Comparison of ENCODE assay signal across 1 cellular context in the genomic region with DNA sequence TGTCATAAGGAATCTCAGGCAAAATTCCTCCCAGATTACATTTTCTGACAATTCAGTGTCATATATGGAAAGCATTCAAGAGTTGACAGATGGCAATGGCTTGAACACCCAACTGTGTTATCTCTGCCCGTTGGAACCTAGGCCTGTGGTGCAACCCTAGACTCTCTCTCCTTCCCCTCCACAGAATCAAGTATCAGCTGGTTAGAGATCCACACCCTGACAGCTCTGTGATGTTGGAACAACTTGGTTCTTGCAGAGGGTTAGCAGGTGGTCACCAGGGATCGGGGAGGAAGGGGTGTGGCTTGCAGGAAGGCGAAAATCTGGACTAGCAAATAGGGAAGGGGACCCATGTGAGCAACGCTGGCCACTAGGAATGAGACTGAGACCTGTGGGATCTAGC.
TF ChIP-seq lines count a peak whose summit lies in the region.

No MANE protein-coding gene starts in this region.

TF ChIP-seq in GM23338, 12 proteins besides CTCF, POLR2A, EP300 and RAD21 (continued from another document):
- TF ChIP-seq, protein P1, sequence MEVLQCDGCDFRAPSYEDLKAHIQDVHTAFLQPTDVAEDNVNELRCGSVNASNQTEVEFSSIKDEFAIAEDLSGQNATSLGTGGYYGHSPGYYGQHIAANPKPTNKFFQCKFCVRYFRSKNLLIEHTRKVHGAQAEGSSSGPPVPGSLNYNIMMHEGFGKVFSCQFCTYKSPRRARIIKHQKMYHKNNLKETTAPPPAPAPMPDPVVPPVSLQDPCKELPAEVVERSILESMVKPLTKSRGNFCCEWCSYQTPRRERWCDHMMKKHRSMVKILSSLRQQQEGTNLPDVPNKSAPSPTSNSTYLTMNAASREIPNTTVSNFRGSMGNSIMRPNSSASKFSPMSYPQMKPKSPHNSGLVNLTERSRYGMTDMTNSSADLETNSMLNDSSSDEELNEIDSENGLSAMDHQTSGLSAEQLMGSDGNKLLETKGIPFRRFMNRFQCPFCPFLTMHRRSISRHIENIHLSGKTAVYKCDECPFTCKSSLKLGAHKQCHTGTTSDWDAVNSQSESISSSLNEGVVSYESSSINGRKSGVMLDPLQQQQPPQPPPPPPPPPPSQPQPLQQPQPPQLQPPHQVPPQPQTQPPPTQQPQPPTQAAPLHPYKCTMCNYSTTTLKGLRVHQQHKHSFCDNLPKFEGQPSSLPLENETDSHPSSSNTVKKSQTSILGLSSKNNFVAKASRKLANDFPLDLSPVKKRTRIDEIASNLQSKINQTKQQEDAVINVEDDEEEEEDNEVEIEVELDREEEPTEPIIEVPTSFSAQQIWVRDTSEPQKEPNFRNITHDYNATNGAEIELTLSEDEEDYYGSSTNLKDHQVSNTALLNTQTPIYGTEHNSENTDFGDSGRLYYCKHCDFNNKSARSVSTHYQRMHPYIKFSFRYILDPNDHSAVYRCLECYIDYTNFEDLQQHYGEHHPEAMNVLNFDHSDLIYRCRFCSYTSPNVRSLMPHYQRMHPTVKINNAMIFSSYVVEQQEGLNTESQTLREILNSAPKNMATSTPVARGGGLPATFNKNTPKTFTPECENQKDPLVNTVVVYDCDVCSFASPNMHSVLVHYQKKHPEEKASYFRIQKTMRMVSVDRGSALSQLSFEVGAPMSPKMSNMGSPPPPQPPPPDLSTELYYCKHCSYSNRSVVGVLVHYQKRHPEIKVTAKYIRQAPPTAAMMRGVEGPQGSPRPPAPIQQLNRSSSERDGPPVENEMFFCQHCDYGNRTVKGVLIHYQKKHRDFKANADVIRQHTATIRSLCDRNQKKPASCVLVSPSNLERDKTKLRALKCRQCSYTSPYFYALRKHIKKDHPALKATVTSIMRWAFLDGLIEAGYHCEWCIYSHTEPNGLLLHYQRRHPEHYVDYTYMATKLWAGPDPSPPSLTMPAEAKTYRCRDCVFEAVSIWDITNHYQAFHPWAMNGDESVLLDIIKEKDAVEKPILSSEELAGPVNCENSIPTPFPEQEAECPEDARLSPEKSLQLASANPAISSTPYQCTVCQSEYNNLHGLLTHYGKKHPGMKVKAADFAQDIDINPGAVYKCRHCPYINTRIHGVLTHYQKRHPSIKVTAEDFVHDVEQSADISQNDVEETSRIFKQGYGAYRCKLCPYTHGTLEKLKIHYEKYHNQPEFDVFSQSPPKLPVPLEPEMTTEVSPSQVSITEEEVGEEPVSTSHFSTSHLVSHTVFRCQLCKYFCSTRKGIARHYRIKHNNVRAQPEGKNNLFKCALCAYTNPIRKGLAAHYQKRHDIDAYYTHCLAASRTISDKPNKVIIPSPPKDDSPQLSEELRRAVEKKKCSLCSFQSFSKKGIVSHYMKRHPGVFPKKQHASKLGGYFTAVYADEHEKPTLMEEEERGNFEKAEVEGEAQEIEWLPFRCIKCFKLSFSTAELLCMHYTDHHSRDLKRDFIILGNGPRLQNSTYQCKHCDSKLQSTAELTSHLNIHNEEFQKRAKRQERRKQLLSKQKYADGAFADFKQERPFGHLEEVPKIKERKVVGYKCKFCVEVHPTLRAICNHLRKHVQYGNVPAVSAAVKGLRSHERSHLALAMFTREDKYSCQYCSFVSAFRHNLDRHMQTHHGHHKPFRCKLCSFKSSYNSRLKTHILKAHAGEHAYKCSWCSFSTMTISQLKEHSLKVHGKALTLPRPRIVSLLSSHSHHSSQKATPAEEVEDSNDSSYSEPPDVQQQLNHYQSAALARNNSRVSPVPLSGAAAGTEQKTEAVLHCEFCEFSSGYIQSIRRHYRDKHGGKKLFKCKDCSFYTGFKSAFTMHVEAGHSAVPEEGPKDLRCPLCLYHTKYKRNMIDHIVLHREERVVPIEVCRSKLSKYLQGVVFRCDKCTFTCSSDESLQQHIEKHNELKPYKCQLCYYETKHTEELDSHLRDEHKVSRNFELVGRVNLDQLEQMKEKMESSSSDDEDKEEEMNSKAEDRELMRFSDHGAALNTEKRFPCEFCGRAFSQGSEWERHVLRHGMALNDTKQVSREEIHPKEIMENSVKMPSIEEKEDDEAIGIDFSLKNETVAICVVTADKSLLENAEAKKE (CRISPR knock-in tag; IDR thresholded peaks at IDR 0.05), result no peak
- TF ChIP-seq ZNF331 (CRISPR knock-in tag; IDR thresholded peaks at IDR 0.05; ENCODE audit: low read depth), result no peak
- TF ChIP-seq STAT1 (IDR thresholded peaks at IDR 0.05; ENCODE audit: unreplicated experiment), result no peak
- no peak for TF ChIP-seq JUNB (IDR thresholded peaks at IDR 0.05; ENCODE audit: unreplicated experiment)
